Comparison of ENCODE assay signal across 8 cellular contexts in the genomic region with DNA sequence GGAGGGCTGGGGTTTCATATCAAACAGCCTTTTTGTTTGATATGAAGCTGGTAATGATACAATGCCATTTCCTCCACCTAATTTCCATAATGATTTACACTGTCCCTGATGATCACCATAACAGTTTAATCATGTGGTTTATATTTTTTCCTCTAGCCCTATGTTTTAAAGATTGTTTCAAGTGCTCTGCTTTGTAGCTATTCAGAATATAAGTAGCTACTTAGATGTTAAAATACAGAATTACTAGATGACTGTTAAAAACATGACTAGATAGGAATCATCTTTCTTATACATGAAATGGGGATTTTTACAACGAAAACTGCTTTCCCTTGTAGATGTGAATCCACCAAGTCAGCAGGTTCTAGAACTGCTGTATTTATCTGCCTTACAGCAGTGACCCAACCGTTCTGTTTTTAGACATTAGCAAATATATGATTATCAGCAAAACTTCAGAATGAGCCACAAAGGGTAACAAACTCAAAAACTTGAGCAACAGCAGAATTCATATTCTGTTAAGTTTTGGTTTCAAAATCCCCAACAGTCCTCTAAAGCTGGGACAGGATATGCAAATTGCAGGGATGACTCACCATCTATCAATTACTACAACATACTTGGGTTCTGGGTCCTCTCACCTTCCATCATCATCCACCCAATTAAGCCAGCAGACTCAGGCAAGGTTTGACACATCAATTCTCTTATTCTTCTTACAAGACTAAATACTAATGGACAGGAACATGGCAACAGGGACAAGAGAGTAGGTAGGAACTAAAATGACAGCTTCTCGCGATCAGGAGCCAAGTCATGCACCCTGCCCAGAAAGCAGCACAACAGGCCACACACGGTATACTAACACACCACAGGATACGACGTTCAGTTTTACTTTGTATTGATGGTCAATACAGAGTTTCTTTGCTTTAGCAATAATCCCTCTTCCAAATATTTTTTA.
A peak's percentile ranks its signal among the peaks of the same experiment; 100 is the strongest.
DNase-seq lines count a peak whose midpoint lies in the region; ATAC-seq and TF ChIP-seq lines count a peak whose summit lies in the region.

No MANE protein-coding gene starts in this region.

- H3K27ac ChIP-seq in osteoblast (ENCODE audit: low read depth, low read length): peak overlapping the region; percentile 42

- no peaks in the 10 kb centered on the region for H3K9me3 ChIP-seq in endocrine pancreas (ENCODE audit: control insufficient read depth, low read length)
- no peaks in the 10 kb centered on the region for H3K9me3 ChIP-seq in osteoblast (ENCODE audit: low read depth, low read length)
- no peaks in the 10 kb centered on the region for H3K9me3 ChIP-seq in BE2C

- peak; percentile 34 for DNase-seq in AG20443 (ENCODE audit: low spot score)
- peak; percentile 74 for DNase-seq in SIG-M5 treated with dmso at 0.1 percent for 504 hours (lab: John Stamatoyannopoulos, UW; ENCODE audit: unreplicated experiment)
- no peak for DNase-seq in osteoblast (ENCODE audit: insufficient read length, low spot score, missing footprints)
- no peak for DNase-seq in BE2C
- DNase-seq in islet precursor cell: no peak

- no peaks in the 10 kb centered on the region for H3K4me1 ChIP-seq in endocrine pancreas (ENCODE audit: control insufficient read depth, insufficient read depth, low read length)
- peaks cover 25% of the 10 kb centered on the region for H3K4me1 ChIP-seq in osteoblast (ENCODE audit: insufficient read depth, low read length)
- peaks cover 7% of the 10 kb centered on the region for H3K4me1 ChIP-seq in BE2C

- H3K4me3 ChIP-seq in endocrine pancreas (ENCODE audit: control insufficient read depth, insufficient read depth, low read length) (peak overlapping the region; percentile 19), osteoblast (ENCODE audit: insufficient read depth, low read length) (peak overlapping the region; percentile 4), BE2C (ENCODE audit: low read depth, low read length) (no peak overlapping the region)

- H3K36me3 ChIP-seq in endocrine pancreas (ENCODE audit: control insufficient read depth, insufficient read depth, low read length): no peaks in the 10 kb centered on the region
- H3K36me3 ChIP-seq in osteoblast (ENCODE audit: insufficient read depth, low read length): no peaks in the 10 kb centered on the region
- H3K36me3 ChIP-seq in BE2C: no peaks in the 10 kb centered on the region

- ATAC-seq in GM18909 (IDR thresholded peaks at IDR 0.05; ENCODE audit: poor library complexity, unreplicated experiment) (peak; percentile 89), HG03060 (IDR thresholded peaks at IDR 0.05; ENCODE audit: low read depth, unreplicated experiment) (peak; percentile 72)

- H3K9ac ChIP-seq in endocrine pancreas (ENCODE audit: control insufficient read depth, insufficient read depth, low read length): no peak overlapping the region

- no peak overlapping the region for H2AFZ ChIP-seq in osteoblast (ENCODE audit: low read length)

- H4K20me1 ChIP-seq in osteoblast (ENCODE audit: insufficient read depth, low read length): peaks cover 6% of the 10 kb centered on the region

- no peak for TF ChIP-seq CTCF in osteoblast (IDR thresholded peaks at IDR 0.05; ENCODE audit: extremely low read depth, low read depth, low read length)
- no peak for TF ChIP-seq CTCF in BE2C (IDR thresholded peaks at IDR 0.05; ENCODE audit: low read depth, low read length)

- peak overlapping the region; percentile 47 for H3K4me2 ChIP-seq in osteoblast (ENCODE audit: insufficient read depth, low read length)

- peaks cover 63% of the 10 kb centered on the region for H3K79me2 ChIP-seq in osteoblast (ENCODE audit: insufficient read depth, low read length)

- H3K27me3 ChIP-seq in endocrine pancreas (ENCODE audit: control insufficient read depth, insufficient read depth, low read length) (no peaks in the 10 kb centered on the region), osteoblast (ENCODE audit: insufficient read depth, low read length) (no peaks in the 10 kb centered on the region), BE2C (no peaks in the 10 kb centered on the region)

Comparison
In these comparisons a context has a peak if more than half of its experiments do, and no peak if none do; other contexts are left out.
1. DNase-seq: peak in AG20443 (single experiment) and SIG-M5 treated with dmso at 0.1 percent for 504 hours (single experiment); none in osteoblast (single experiment), BE2C (single experiment) and islet precursor cell (single experiment).